In genomic region chr2:6960659-6961058, GRCh38 we compare ENCODE assay signal across 13 cellular contexts.
DNase-seq lines count a peak whose midpoint lies in the region; ATAC-seq and TF ChIP-seq lines count a peak whose summit lies in the region.
"Had no signal": no experiment of that assay in that cellular context is flagged by ENCODE, and none has a peak within 500 bp of the region (broad histone marks: within the 10 kb centered on the region; RNA-seq: fewer than 3 reads in every experiment).

No MANE protein-coding gene starts in this region.

- peak overlapping the region; percentile 36 for H3K4me2 ChIP-seq in parathyroid adenoma (ENCODE audit: low read length)
- H3K4me2 ChIP-seq: neural progenitor cell, SK-N-SH had no signal

- no peaks in the 10 kb centered on the region for H3K9me3 ChIP-seq in parathyroid adenoma (ENCODE audit: control insufficient read depth, low read length)
- H3K9me3 ChIP-seq: SK-N-SH had no signal

- no peaks in the 10 kb centered on the region for H3K27me3 ChIP-seq in parathyroid adenoma (ENCODE audit: control insufficient read depth, insufficient read depth, low read length)
- H3K27me3 ChIP-seq: neural progenitor cell had no signal

- H3K36me3 ChIP-seq in parathyroid adenoma (ENCODE audit: control insufficient read depth, insufficient read depth, low read length) = no peaks in the 10 kb centered on the region
- H3K36me3 ChIP-seq: neural progenitor cell had no signal

- peaks cover 15% of the 10 kb centered on the region for H3K79me2 ChIP-seq in parathyroid adenoma

- H3K9ac ChIP-seq in parathyroid adenoma = no peak overlapping the region
- H3K9ac ChIP-seq: neural progenitor cell, SK-N-SH had no signal

- DNase-seq in AG20443 (ENCODE audit: low spot score) (peak; percentile 37), fibroblast of pulmonary artery (ENCODE audit: low read depth) (peak; percentile 85)
- DNase-seq: CD8-positive, alpha-beta memory T cell; KG1; NCI-H524; SK-N-SH had no signal

- H3K27ac ChIP-seq in VCaP (peak overlapping the region; percentile 68), parathyroid adenoma (peak overlapping the region; percentile 74)
- H3K27ac ChIP-seq: neural progenitor cell had no signal

- H3K4me3 ChIP-seq in fibroblast of pulmonary artery (replicated peaks; ENCODE audit: low read depth, low read length) (no peak overlapping the region), parathyroid adenoma (ENCODE audit: low read depth, low read length) (peak overlapping the region; percentile 0)
- H3K4me3 ChIP-seq: neural progenitor cell had no signal

- peak overlapping the region; percentile 47 for H2AFZ ChIP-seq in parathyroid adenoma
- H2AFZ ChIP-seq: neural progenitor cell had no signal

- no peak for TF ChIP-seq CTCF in VCaP (conservative IDR thresholded peaks at IDR 0.05)
- no peak for TF ChIP-seq CTCF in fibroblast of pulmonary artery (IDR thresholded peaks at IDR 0.05; ENCODE audit: low read length, missing control alignments)
- no peak for TF ChIP-seq CTCF in parathyroid adenoma (IDR thresholded peaks at IDR 0.05)

- H3K4me1 ChIP-seq in parathyroid adenoma = peaks cover 30% of the 10 kb centered on the region

- ATAC-seq in GM18519 (IDR thresholded peaks at IDR 0.05; ENCODE audit: low FRiP score, unreplicated experiment) (no peak), HG02885 (IDR thresholded peaks at IDR 0.05; ENCODE audit: poor library complexity, unreplicated experiment) (no peak), HG03097 (IDR thresholded peaks at IDR 0.05; ENCODE audit: low FRiP score, unreplicated experiment) (no peak), HG03442 (IDR thresholded peaks at IDR 0.05; ENCODE audit: unreplicated experiment) (no peak)
